ENCODE assay signal across 9 cellular contexts in the genomic region with DNA sequence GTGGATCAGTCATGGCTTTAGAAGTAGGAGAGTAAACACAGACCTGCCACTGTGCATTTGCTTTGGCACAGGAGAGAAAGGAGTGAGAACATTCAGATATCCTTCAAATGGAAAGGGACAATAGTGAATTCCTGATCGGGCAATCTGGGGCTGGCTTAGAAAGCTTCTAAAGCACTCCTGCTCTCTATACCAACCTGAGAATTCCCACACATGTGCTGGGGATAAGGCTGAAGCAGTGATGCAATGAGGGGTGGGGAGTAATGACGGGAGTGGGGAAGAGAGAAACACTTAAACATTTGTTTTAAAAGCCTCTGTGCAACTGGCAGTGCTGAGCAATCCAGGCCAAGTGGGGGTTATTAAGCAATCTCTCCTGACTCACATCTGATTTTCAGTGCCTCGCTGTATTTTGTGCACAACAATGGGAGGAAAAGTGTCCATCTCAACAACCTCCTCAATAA.
DNase-seq lines count a peak whose midpoint lies in the region; ATAC-seq and TF ChIP-seq lines count a peak whose summit lies in the region.
"Had no signal": no experiment of that assay in that cellular context is flagged by ENCODE, and none has a peak within 500 bp of the region (broad histone marks: within the 10 kb centered on the region; RNA-seq: fewer than 3 reads in every experiment).

No MANE protein-coding gene starts in this region.

- H2AFZ ChIP-seq in ACC112 (ENCODE audit: low read length, unreplicated experiment) (no peak overlapping the region), mammary epithelial cell (ENCODE audit: low read depth, low read length) (peak overlapping the region; percentile 53)

- no TSS peak for BruUV-seq in mammary epithelial cell (replicated peaks; lab: Mats Ljungman, UMichigan)

- ATAC-seq in GM19328 (IDR thresholded peaks at IDR 0.05; ENCODE audit: unreplicated experiment) (no peak), HG03571 (IDR thresholded peaks at IDR 0.05; ENCODE audit: unreplicated experiment) (no peak)
- ATAC-seq: CD8-positive, alpha-beta T cell had no signal

- peaks cover 2% of the 10 kb centered on the region for H4K20me1 ChIP-seq in mammary epithelial cell (ENCODE audit: insufficient read depth, low read length)

- DNase-seq in MG63, result peak; percentile 78
- peak; percentile 97 for DNase-seq in mammary epithelial cell
- DNase-seq in activated gamma-delta T cell treated with Interleukin-2 at 50 U/mL for 16 hours, result no peak
- DNase-seq in NCI-H774 (lab: John Stamatoyannopoulos, UW), result no peak
- DNase-seq: CD8-positive, alpha-beta T cell had no signal

- H3K9me3 ChIP-seq in MG63 (no peaks in the 10 kb centered on the region), mammary epithelial cell (replicated peaks; ENCODE audit: insufficient read depth, low read length) (no peaks in the 10 kb centered on the region), liver (ENCODE audit: control insufficient read depth in 4 of 4, low read length in 3 of 4) (no peaks in the 10 kb centered on the region)

- peak overlapping the region; percentile 3 for H3K4me2 ChIP-seq in mammary epithelial cell (ENCODE audit: insufficient read depth, low read depth, low read length)

- intact Hi-C loops in mammary epithelial cell (cut with micrococcal nuclease), result loop anchor here (1.0 to 2.0 kb wide), 2 partner anchors 109 to 246 kb away; a partner anchor contains a TSS

- H3K9ac ChIP-seq in mammary epithelial cell (ENCODE audit: insufficient read depth, low read length) (peak overlapping the region; percentile 77), liver (ENCODE audit: low read depth in 1 of 2, low read length in 2 of 2) (no peak overlapping the region)

- CTCF ChIA-PET in mammary epithelial cell (lab: Charles Lee; ENCODE audit: low non-redundant PET), result no interaction called here

- H3K4me1 ChIP-seq in ACC112 (ENCODE audit: control insufficient read depth, insufficient read depth, low read length, unreplicated experiment) (peaks cover 46% of the 10 kb centered on the region), mammary epithelial cell (ENCODE audit: insufficient read depth, low read length) (peaks cover 29% of the 10 kb centered on the region), liver (ENCODE audit: control insufficient read depth in 4 of 4, insufficient read depth in 4 of 4, low read length in 3 of 4) (peaks cover 5 to 31% (median 24%) of the 10 kb centered on the region in 4 donors)

- peak; percentile 8 to 30 for TF ChIP-seq RAD21 in liver (IDR thresholded peaks at IDR 0.05)

- H3K4me3 ChIP-seq in ACC112 (ENCODE audit: low read depth, low read length), result peak overlapping the region; percentile 44
- H3K4me3 ChIP-seq in MG63, result no peak overlapping the region
- no peak overlapping the region for H3K4me3 ChIP-seq in mammary epithelial cell (replicated peaks in 1 of 3; ENCODE audit: insufficient read depth in 1 of 3, low read depth in 2 of 3, low read length in 3 of 3)
- no peak overlapping the region for H3K4me3 ChIP-seq in liver (ENCODE audit: low read depth in 1 of 3, low read length in 3 of 3)

- H3K36me3 ChIP-seq in ACC112 (ENCODE audit: insufficient read depth, low read length) (peaks cover 4% of the 10 kb centered on the region; the same call in 1 of the 2 replicates), MG63 (peaks cover 48% of the 10 kb centered on the region), mammary epithelial cell (ENCODE audit: insufficient read depth, low read length) (peaks cover 4% of the 10 kb centered on the region), liver (ENCODE audit: control insufficient read depth in 4 of 4, insufficient read depth in 3 of 4, low read depth in 1 of 4, low read length in 3 of 4) (peaks cover under 1 to 32% (median 27%) of the 10 kb centered on the region in 4 donors)

- peak overlapping the region; percentile 97 for H3K27ac ChIP-seq in ACC112 (ENCODE audit: low read depth, low read length)
- H3K27ac ChIP-seq in mammary epithelial cell (ENCODE audit: insufficient read depth, low read depth, low read length), result peak overlapping the region; percentile 83
- H3K27ac ChIP-seq in liver (ENCODE audit: low read depth in 1 of 2, low read length in 2 of 2), result peak overlapping the region; percentile 45 to 77

- whole genome bisulfite sequencing in mammary epithelial cell (ENCODE audit: low coverage, missing lambda C conversion rate), result 24% methylated on average over 3 of the region's 3 CpGs
- WGBS in liver, result 43% methylated on average over 3 of the region's 3 CpGs

- TF ChIP-seq CTCF in mammary epithelial cell (conservative IDR thresholded peaks at IDR 0.05 in 1 of 2, IDR thresholded peaks at IDR 0.05 in 1 of 2; ENCODE audit: extremely low read depth in 1 of 2, insufficient read depth in 1 of 2, low read depth in 1 of 2, low read length in 2 of 2), result no peak
- no peak for TF ChIP-seq CTCF in liver (IDR thresholded peaks at IDR 0.05; ENCODE audit: low read depth, low read length, missing input control)

- no peaks in the 10 kb centered on the region for H3K79me2 ChIP-seq in ACC112 (ENCODE audit: control insufficient read depth, insufficient read depth, low read length, unreplicated experiment)
- no peaks in the 10 kb centered on the region for H3K79me2 ChIP-seq in mammary epithelial cell (ENCODE audit: insufficient read depth, low read length)

- H3K27me3 ChIP-seq in ACC112 (ENCODE audit: insufficient read depth, low read length) (no peaks in the 10 kb centered on the region), MG63 (no peaks in the 10 kb centered on the region), mammary epithelial cell (ENCODE audit: insufficient read depth, low read length) (peaks cover 2% of the 10 kb centered on the region), liver (ENCODE audit: control insufficient read depth in 4 of 4, insufficient read depth in 4 of 4, low read length in 3 of 4) (no peaks in the 10 kb centered on the region)

- in situ Hi-C loops in mammary epithelial cell (cut with MboI; ENCODE audit: low sequenced_read_pairs in 2 of 2), result loop anchor here in 1 of 2 donors (5.0 kb wide), 1 partner anchor 114 kb away; no protein-coding TSS in a partner anchor

- dilution Hi-C loops in mammary epithelial cell (cut with HindIII; ENCODE audit: low sequenced_read_pairs), result no loop called here

TF ChIP-seq in liver, 16 proteins besides CTCF, POLR2A, EP300 and RAD21:
- TF ChIP-seq, protein P1, sequence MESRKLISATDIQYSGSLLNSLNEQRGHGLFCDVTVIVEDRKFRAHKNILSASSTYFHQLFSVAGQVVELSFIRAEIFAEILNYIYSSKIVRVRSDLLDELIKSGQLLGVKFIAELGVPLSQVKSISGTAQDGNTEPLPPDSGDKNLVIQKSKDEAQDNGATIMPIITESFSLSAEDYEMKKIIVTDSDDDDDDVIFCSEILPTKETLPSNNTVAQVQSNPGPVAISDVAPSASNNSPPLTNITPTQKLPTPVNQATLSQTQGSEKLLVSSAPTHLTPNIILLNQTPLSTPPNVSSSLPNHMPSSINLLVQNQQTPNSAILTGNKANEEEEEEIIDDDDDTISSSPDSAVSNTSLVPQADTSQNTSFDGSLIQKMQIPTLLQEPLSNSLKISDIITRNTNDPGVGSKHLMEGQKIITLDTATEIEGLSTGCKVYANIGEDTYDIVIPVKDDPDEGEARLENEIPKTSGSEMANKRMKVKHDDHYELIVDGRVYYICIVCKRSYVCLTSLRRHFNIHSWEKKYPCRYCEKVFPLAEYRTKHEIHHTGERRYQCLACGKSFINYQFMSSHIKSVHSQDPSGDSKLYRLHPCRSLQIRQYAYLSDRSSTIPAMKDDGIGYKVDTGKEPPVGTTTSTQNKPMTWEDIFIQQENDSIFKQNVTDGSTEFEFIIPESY (IDR thresholded peaks at IDR 0.05), result peak; percentile 60
- TF ChIP-seq HNF4G (IDR thresholded peaks at IDR 0.05) (no peak), HNF4A (conservative IDR thresholded peaks at IDR 0.05) (peak; percentile 46 to 49), JUND (IDR thresholded peaks at IDR 0.05) (peak; percentile 75 to 77), SP1 (IDR thresholded peaks at IDR 0.05) (peak; percentile 44), TAF1 (conservative IDR thresholded peaks at IDR 0.05) (no peak), FOXA2 (IDR thresholded peaks at IDR 0.05) (peak; percentile 56), YY1 (IDR thresholded peaks at IDR 0.05) (peak; percentile 56), RXRA (IDR thresholded peaks at IDR 0.05) (peak; percentile 26 to 46), GABPA (IDR thresholded peaks at IDR 0.05 in 1 of 2, conservative IDR thresholded peaks at IDR 0.05 in 1 of 2) (no peak)
- TF ChIP-seq, protein P2, sequence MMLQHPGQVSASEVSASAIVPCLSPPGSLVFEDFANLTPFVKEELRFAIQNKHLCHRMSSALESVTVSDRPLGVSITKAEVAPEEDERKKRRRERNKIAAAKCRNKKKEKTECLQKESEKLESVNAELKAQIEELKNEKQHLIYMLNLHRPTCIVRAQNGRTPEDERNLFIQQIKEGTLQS (IDR thresholded peaks at IDR 0.05), result peak; percentile 87
- TF ChIP-seq, protein P3, sequence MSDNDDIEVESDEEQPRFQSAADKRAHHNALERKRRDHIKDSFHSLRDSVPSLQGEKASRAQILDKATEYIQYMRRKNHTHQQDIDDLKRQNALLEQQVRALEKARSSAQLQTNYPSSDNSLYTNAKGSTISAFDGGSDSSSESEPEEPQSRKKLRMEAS (IDR thresholded peaks at IDR 0.05), result peak; percentile 86

Comparison
In these comparisons a context has a peak if more than half of its experiments do, and no peak if none do; other contexts are left out.
1. DNase-seq: peak in MG63 (single experiment) and mammary epithelial cell (single experiment); none in activated gamma-delta T cell treated with Interleukin-2 at 50 U/mL for 16 hours (single experiment) and NCI-H774 (single experiment).
2. Peak in every context shown above with its lines, with median percentiles within 50 percentile points of each other: H3K27ac ChIP-seq.